Comparison of ENCODE assay signal across 16 cellular contexts in genomic region chr3:170301404-170301803, GRCh38. TPM values are rescaled to one million over a fixed set of nuclear protein-coding genes. Genes with fewer than 3 reads are reported as not detected.
DNase-seq lines count a peak whose midpoint lies in the region; ATAC-seq and TF ChIP-seq lines count a peak whose summit lies in the region.
"Had no signal": no experiment of that assay in that cellular context is flagged by ENCODE, and none has a peak within 500 bp of the region (broad histone marks: within the 10 kb centered on the region; RNA-seq: fewer than 3 reads in every experiment).

No MANE protein-coding gene starts in this region.

- H4K20me1 ChIP-seq in GM23248 (ENCODE audit: insufficient read depth) (no peaks in the 10 kb centered on the region), mammary epithelial cell (ENCODE audit: insufficient read depth, low read length) (no peaks in the 10 kb centered on the region)

- H3K4me3 Mint-ChIP-seq in activated CD8-positive, alpha-beta memory T cell treated with anti-CD3 and anti-CD28 coated beads, Interleukin-2, amount 10 ng/mL, durations not matched to agents 7 days and 5 days, result no peak overlapping the region

- intact Hi-C loops in mammary epithelial cell (cut with micrococcal nuclease) (no loop called here), left lung (cut with DNase I) (no loop called here)

- H3F3A ChIP-seq in GM23248 (ENCODE audit: insufficient read depth), result peaks cover 17% of the 10 kb centered on the region; the same call in 1 of the 2 replicates

- H2AFZ ChIP-seq in GM23248, result peak overlapping the region; percentile 65
- no peak overlapping the region for H2AFZ ChIP-seq in mammary epithelial cell (ENCODE audit: low read depth, low read length)
- H2AFZ ChIP-seq: parathyroid adenoma had no signal

- H3K27ac ChIP-seq in GM23248 (peak overlapping the region; percentile 59), mammary epithelial cell (ENCODE audit: insufficient read depth, low read depth, low read length) (peak overlapping the region; percentile 44), left lung (peak overlapping the region in 1 of 2 donors; percentile 26)
- H3K27ac ChIP-seq: body of pancreas, parathyroid adenoma, tibial artery had no signal

- H3K9me3 ChIP-seq in GM23248 (ENCODE audit: low read depth) (no peaks in the 10 kb centered on the region), mammary epithelial cell (replicated peaks; ENCODE audit: insufficient read depth, low read length) (no peaks in the 10 kb centered on the region), left lung (no peaks in the 10 kb centered on the region), MG63 (no peaks in the 10 kb centered on the region)
- H3K9me3 ChIP-seq: body of pancreas, tibial artery had no signal

- peak; percentile 73 for DNase-seq in GM23248
- peak; percentile 39 for DNase-seq in NCI-H2171 (lab: John Stamatoyannopoulos, UW)
- DNase-seq in mammary epithelial cell, result peak; percentile 44
- DNase-seq in left lung, result no peak
- no peak for DNase-seq in DMS53 treated with DMSO at 0.1 percent for 48 hours (lab: John Stamatoyannopoulos, UW; ENCODE audit: unreplicated experiment)
- no peak for DNase-seq in activated CD8-positive, alpha-beta memory T cell treated with anti-CD3 and anti-CD28 coated beads, Interleukin-2, amount 10 ng/mL, durations not matched to agents 7 days and 5 days
- no peak for DNase-seq in glomerular visceral epithelial cell (ENCODE audit: extremely low spot score)
- no peak for DNase-seq in MG63
- DNase-seq: activated effector memory CD4-positive, alpha-beta T cell treated with anti-CD3 and anti-CD28 coated beads, Interleukin-2, amount 50 U/mL, for 16 hours; body of pancreas; midbrain; stimulated activated CD4-positive, alpha-beta T cell treated with anti-CD3 and anti-CD28 coated beads, Interleukin-15, amount 100 ng/mL, for 24 hours; T-helper 2 cell; tibial artery had no signal

- peak overlapping the region; percentile 3 for H3K4me2 ChIP-seq in GM23248 (ENCODE audit: unreplicated experiment)
- no peak overlapping the region for H3K4me2 ChIP-seq in mammary epithelial cell (ENCODE audit: insufficient read depth, low read depth, low read length)

- no peak for TF ChIP-seq CTCF in mammary epithelial cell (conservative IDR thresholded peaks at IDR 0.05 in 1 of 2, IDR thresholded peaks at IDR 0.05 in 1 of 2; ENCODE audit: extremely low read depth in 1 of 2, insufficient read depth in 1 of 2, low read depth in 1 of 2, low read length in 2 of 2)
- no peak for TF ChIP-seq CTCF in left lung (IDR thresholded peaks at IDR 0.05)

- H3K27me3 ChIP-seq in GM23248 (replicated peaks; ENCODE audit: insufficient read depth), result no peaks in the 10 kb centered on the region
- no peaks in the 10 kb centered on the region for H3K27me3 ChIP-seq in mammary epithelial cell (ENCODE audit: insufficient read depth, low read length)
- H3K27me3 ChIP-seq in left lung, result no peaks in the 10 kb centered on the region
- no peaks in the 10 kb centered on the region for H3K27me3 ChIP-seq in MG63
- H3K27me3 ChIP-seq: body of pancreas, tibial artery had no signal

- H3K9ac ChIP-seq in GM23248 (peak overlapping the region; percentile 35), mammary epithelial cell (ENCODE audit: insufficient read depth, low read length) (no peak overlapping the region)
- H3K9ac ChIP-seq: parathyroid adenoma had no signal

- ATAC-seq in left lung, result peak; percentile 26
- no peak for ATAC-seq in activated CD8-positive, alpha-beta memory T cell treated with anti-CD3 and anti-CD28 coated beads, Interleukin-2, amount 10 ng/mL, durations not matched to agents 7 days and 5 days
- ATAC-seq: body of pancreas, Panc1 had no signal

- H3K27ac Mint-ChIP-seq in activated CD8-positive, alpha-beta memory T cell treated with anti-CD3 and anti-CD28 coated beads, Interleukin-2, amount 10 ng/mL, durations not matched to agents 7 days and 5 days, result no peak overlapping the region

- CTCF ChIA-PET in mammary epithelial cell (lab: Charles Lee; ENCODE audit: low non-redundant PET), result no interaction called here
- CTCF ChIA-PET in activated CD8-positive, alpha-beta memory T cell treated with anti-CD3 and anti-CD28 coated beads, Interleukin-2, amount 10 ng/mL, durations not matched to agents 7 days and 5 days (lab: Charles Lee), result no interaction called here

- H3K4me3 ChIP-seq in GM23248, result peak overlapping the region; percentile 28; the same call in 1 of the 2 replicates
- H3K4me3 ChIP-seq in mammary epithelial cell (replicated peaks in 1 of 3; ENCODE audit: insufficient read depth in 1 of 3, low read depth in 2 of 3, low read length in 3 of 3), result no peak overlapping the region
- H3K4me3 ChIP-seq in left lung, result no peak overlapping the region
- H3K4me3 ChIP-seq in MG63, result no peak overlapping the region
- H3K4me3 ChIP-seq: body of pancreas, tibial artery had no signal

- in situ Hi-C loops in GM23248 (cut with MboI) (loop anchor here (10.0 kb wide), 1 partner anchor 513 kb away; no protein-coding TSS in a partner anchor), mammary epithelial cell (cut with MboI; ENCODE audit: low sequenced_read_pairs in 2 of 2) (loop anchor here in 1 of 2 donors (10.0 kb wide), 1 partner anchor 113 kb away; the partner anchor contains the start of gene CLDN11)

- H3K36me3 ChIP-seq in GM23248 (ENCODE audit: low read depth) (peaks cover 41% of the 10 kb centered on the region), mammary epithelial cell (ENCODE audit: insufficient read depth, low read length) (peaks cover 14% of the 10 kb centered on the region), left lung (peaks cover 0 to 28% of the 10 kb centered on the region in 2 donors), MG63 (peaks cover 26% of the 10 kb centered on the region)

- no peaks in the 10 kb centered on the region for H3K27me3 Mint-ChIP-seq in activated CD8-positive, alpha-beta memory T cell treated with anti-CD3 and anti-CD28 coated beads, Interleukin-2, amount 10 ng/mL, durations not matched to agents 7 days and 5 days

- peaks cover 7% of the 10 kb centered on the region for H3K36me3 Mint-ChIP-seq in activated CD8-positive, alpha-beta memory T cell treated with anti-CD3 and anti-CD28 coated beads, Interleukin-2, amount 10 ng/mL, durations not matched to agents 7 days and 5 days

- H3K4me1 Mint-ChIP-seq in activated CD8-positive, alpha-beta memory T cell treated with anti-CD3 and anti-CD28 coated beads, Interleukin-2, amount 10 ng/mL, durations not matched to agents 7 days and 5 days, result no peaks in the 10 kb centered on the region

- H3K9me2 ChIP-seq in GM23248 (ENCODE audit: insufficient read depth), result no peaks in the 10 kb centered on the region

- H3K79me2 ChIP-seq in GM23248 (ENCODE audit: insufficient read depth) (no peaks in the 10 kb centered on the region), mammary epithelial cell (ENCODE audit: insufficient read depth, low read length) (no peaks in the 10 kb centered on the region)
- H3K79me2 ChIP-seq: parathyroid adenoma had no signal

- whole genome bisulfite sequencing in GM23248 (ENCODE audit: low coverage in 1 of 2, low lambda C conversion rate in 2 of 2, missing lambda C conversion rate in 2 of 2), 2 experiments, result 7 to 12% methylated on average over 3 of the region's 3 CpGs
- WGBS in mammary epithelial cell (ENCODE audit: low coverage, missing lambda C conversion rate), result 31% methylated on average over 3 of the region's 3 CpGs

- no TSS peak for BruUV-seq in mammary epithelial cell (replicated peaks; lab: Mats Ljungman, UMichigan)

- peaks cover 13% of the 10 kb centered on the region for H3K4me1 ChIP-seq in GM23248 (ENCODE audit: insufficient read depth)
- peaks cover 11% of the 10 kb centered on the region for H3K4me1 ChIP-seq in mammary epithelial cell (ENCODE audit: insufficient read depth, low read length)
- H3K4me1 ChIP-seq in left lung, result peaks cover 0 to 14% of the 10 kb centered on the region in 2 donors
- H3K4me1 ChIP-seq: body of pancreas, parathyroid adenoma, tibial artery had no signal

- dilution Hi-C loops in mammary epithelial cell (cut with HindIII; ENCODE audit: low sequenced_read_pairs), result no loop called here

- no peaks in the 10 kb centered on the region for H3K9me3 Mint-ChIP-seq in activated CD8-positive, alpha-beta memory T cell treated with anti-CD3 and anti-CD28 coated beads, Interleukin-2, amount 10 ng/mL, durations not matched to agents 7 days and 5 days (ENCODE audit: low read depth)

RNA-seq across cellular contexts. Expression of gene SKIL, which starts 56.1 kb away (rescaled TPM):
- total RNA-seq in GM23248 (2014; rRNA removed; shearing (Covaris generic)), result 39.1 and 53.2 TPM in 2 replicates
- polyA plus RNA-seq in GM23248 (2016; fragmentation: Nextera tagmentation; extraction: Ambion mirVana) (27.9 and 28.6 TPM in 2 replicates), mammary epithelial cell (5.9 TPM)
- total RNA-seq in mammary epithelial cell (10 to 100 TPM; 28.6 to 38.8 TPM), left lung (100 to 1,000 TPM in 1 of 2 donors, 10 to 100 TPM in 1; 96.2 to 109 TPM)
- polyA minus RNA-seq in mammary epithelial cell, result 23.7 TPM
- 10 to 100 TPM; 13.9 to 20.9 TPM for total RNA-seq in activated CD8-positive, alpha-beta memory T cell treated with anti-CD3 and anti-CD28 coated beads, Interleukin-2, amount 10 ng/mL, durations not matched to agents 7 days and 5 days
- total RNA-seq in MG63 (2014; rRNA removed; shearing (Covaris generic); ENCODE audit: low replicate concordance), result 26.8 and 27.5 TPM in 2 replicates

Comparison
In these comparisons a context has a peak if more than half of its experiments do, and no peak if none do; other contexts are left out.
1. DNase-seq: peak in GM23248 (single experiment), NCI-H2171 (single experiment) and mammary epithelial cell (single experiment); none in left lung (0 of 2), DMS53 treated with DMSO at 0.1 percent for 48 hours (single experiment), activated CD8-positive, alpha-beta memory T cell treated with anti-CD3 and anti-CD28 coated beads, Interleukin-2, amount 10 ng/mL, durations not matched to agents 7 days and 5 days (single experiment), glomerular visceral epithelial cell (single experiment) and MG63 (single experiment).